ENCODE assay signal across 9 cellular contexts in genomic region chr1:191052888-191053287, GRCh38.
"Had no signal": no experiment of that assay in that cellular context is flagged by ENCODE, and none has a peak within 500 bp of the region (broad histone marks: within the 10 kb centered on the region; RNA-seq: fewer than 3 reads in every experiment).

No MANE protein-coding gene starts in this region.

- DNase-seq: GM23248, GOT3, H7, HFFc6, IMR-90 had no signal

- H3K27ac Mint-ChIP-seq: HFFc6 had no signal

- H3K4me1 ChIP-seq: HAP-1 had no signal

- H3K4me3 Mint-ChIP-seq: HFFc6 had no signal

- H3K9me3 ChIP-seq: HAP-1 had no signal

- H3K4me3 ChIP-seq: GM23248, HAP-1, K562 had no signal

- H3K36me3 ChIP-seq: HAP-1 had no signal

- H3K27ac ChIP-seq: GM23248, HL-60 had no signal

- H3K9ac ChIP-seq: GM23248 had no signal

- ATAC-seq: HCT116, K562 had no signal

- H2AFZ ChIP-seq: GM23248 had no signal
